In the genomic region with DNA sequence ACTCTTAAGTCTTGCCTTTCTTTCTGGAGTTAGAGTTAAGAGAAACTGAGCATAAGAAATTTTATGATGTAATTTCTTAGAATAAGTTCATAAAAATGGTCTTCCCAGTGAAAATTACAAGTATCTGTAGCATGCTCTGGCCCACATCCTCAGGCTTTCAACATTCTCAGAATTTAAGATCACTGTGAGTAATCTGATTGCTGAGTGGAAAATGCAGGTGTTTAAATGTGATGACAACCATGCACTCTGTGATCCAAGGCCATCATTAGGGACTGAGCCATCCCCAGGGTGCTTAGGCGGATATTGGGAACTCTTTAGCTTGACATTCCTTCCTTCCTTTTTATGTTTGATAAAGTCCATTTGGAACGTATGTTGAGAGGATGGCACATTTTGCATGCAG, we compare ENCODE assay signal across 14 cellular contexts.
"Had no signal": no experiment of that assay in that cellular context is flagged by ENCODE, and none has a peak within 500 bp of the region (broad histone marks: within the 10 kb centered on the region; RNA-seq: fewer than 3 reads in every experiment).

No MANE protein-coding gene starts in this region.

- ATAC-seq: left ventricle myocardium superior, T-cell, WTC11 had no signal

- DNase-seq: activated CD8-positive, alpha-beta memory T cell treated with anti-CD3 and anti-CD28 coated beads for 24 hours; activated naive CD4-positive, alpha-beta T cell; amygdala; brain microvascular endothelial cell; effector memory CD4-positive, alpha-beta T cell; kidney; left ventricle myocardium superior; mesenchymal stem cell; retina; stimulated activated CD4-positive, alpha-beta T cell treated with anti-CD3 and anti-CD28 coated beads, Interleukin-15, amount 100 ng/mL, for 24 hours; stimulated activated CD4-positive, alpha-beta T cell treated with anti-CD3 and anti-CD28 coated beads, Interleukin-4, amount 100 ng/mL, for 4 hours; T-cell had no signal

- H3K36me3 ChIP-seq: brain microvascular endothelial cell had no signal

- H3K27ac ChIP-seq: brain microvascular endothelial cell had no signal

- H3K9me3 Mint-ChIP-seq: type B pancreatic cell had no signal

- H3K4me1 Mint-ChIP-seq: WTC11 had no signal

- H3K4me3 Mint-ChIP-seq: T-cell, type B pancreatic cell, WTC11 had no signal

- H3K27me3 ChIP-seq: brain microvascular endothelial cell had no signal

- H3K27ac Mint-ChIP-seq: type B pancreatic cell, WTC11 had no signal

- H3K27me3 Mint-ChIP-seq: T-cell, type B pancreatic cell had no signal

- H3K36me3 Mint-ChIP-seq: T-cell, type B pancreatic cell, WTC11 had no signal
